In genomic region chr4:83034630-83035494, GRCh38 we compare ENCODE assay signal across 1 cellular context.
TF ChIP-seq lines count a peak whose summit lies in the region.

Gene COPS4 (plus strand): TSS chr4:83035183. CDS start chr4:83035225, 42 bp downstream.

TF ChIP-seq in GM23338, 12 proteins besides CTCF, POLR2A, EP300 and RAD21 (continued from another document):
- TF ChIP-seq ZNF462 (CRISPR knock-in tag; IDR thresholded peaks at IDR 0.05) = no peak
- TF ChIP-seq POLR2AphosphoS5 (IDR thresholded peaks at IDR 0.05; ENCODE audit: low read depth) = peak; percentile 86
- TF ChIP-seq, protein P1, sequence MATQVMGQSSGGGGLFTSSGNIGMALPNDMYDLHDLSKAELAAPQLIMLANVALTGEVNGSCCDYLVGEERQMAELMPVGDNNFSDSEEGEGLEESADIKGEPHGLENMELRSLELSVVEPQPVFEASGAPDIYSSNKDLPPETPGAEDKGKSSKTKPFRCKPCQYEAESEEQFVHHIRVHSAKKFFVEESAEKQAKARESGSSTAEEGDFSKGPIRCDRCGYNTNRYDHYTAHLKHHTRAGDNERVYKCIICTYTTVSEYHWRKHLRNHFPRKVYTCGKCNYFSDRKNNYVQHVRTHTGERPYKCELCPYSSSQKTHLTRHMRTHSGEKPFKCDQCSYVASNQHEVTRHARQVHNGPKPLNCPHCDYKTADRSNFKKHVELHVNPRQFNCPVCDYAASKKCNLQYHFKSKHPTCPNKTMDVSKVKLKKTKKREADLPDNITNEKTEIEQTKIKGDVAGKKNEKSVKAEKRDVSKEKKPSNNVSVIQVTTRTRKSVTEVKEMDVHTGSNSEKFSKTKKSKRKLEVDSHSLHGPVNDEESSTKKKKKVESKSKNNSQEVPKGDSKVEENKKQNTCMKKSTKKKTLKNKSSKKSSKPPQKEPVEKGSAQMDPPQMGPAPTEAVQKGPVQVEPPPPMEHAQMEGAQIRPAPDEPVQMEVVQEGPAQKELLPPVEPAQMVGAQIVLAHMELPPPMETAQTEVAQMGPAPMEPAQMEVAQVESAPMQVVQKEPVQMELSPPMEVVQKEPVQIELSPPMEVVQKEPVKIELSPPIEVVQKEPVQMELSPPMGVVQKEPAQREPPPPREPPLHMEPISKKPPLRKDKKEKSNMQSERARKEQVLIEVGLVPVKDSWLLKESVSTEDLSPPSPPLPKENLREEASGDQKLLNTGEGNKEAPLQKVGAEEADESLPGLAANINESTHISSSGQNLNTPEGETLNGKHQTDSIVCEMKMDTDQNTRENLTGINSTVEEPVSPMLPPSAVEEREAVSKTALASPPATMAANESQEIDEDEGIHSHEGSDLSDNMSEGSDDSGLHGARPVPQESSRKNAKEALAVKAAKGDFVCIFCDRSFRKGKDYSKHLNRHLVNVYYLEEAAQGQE (IDR thresholded peaks at IDR 0.05; ENCODE audit: unreplicated experiment) = peak; percentile 14
- no peak for TF ChIP-seq ZNF331 (CRISPR knock-in tag; IDR thresholded peaks at IDR 0.05; ENCODE audit: low read depth)
- TF ChIP-seq ZNF114 (CRISPR knock-in tag; IDR thresholded peaks at IDR 0.05) = 0 out of 2 replicates have a peak, but pooled peaks have one; percentile 42
